ENCODE assay signal across 1 cellular context in the genomic region with DNA sequence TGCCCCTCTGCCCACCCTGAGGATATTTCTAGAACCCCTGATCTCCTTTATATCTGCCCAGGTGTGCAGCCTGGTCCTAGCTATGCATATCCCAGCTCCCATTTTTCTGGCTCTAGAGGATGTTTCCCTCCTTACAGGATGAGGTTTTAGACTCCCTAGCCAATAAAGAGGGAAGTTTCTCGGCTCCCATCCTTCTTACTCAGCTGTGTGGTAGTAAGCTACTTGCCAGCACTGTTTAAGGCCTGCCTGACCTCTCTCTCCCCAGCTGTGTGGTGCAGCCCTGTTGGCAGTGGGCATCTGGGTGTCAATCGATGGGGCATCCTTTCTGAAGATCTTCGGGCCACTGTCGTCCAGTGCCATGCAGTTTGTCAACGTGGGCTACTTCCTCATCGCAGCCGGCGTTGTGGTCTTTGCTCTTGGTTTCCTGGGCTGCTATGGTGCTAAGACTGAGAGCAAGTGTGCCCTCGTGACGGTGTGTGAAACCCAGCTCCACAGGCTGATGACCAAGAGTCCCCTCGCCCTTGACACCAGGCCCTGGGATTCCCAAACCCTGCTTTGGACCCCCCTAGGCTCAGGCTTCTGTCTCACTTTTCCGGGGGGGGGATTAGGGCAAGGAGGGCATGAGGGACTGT.
TF ChIP-seq lines count a peak whose summit lies in the region.

No MANE protein-coding gene starts in this region.

TF ChIP-seq in endothelial cell of umbilical vein, 7 proteins besides CTCF, POLR2A, EP300 and RAD21:
- TF ChIP-seq POLR2AphosphoS5 (IDR thresholded peaks at IDR 0.05; ENCODE audit: insufficient read depth, low read depth, low read length) (no peak), GATA2 (IDR thresholded peaks at IDR 0.05; ENCODE audit: insufficient read depth, insufficient read length, low read depth, low read length) (no peak), JUN (IDR thresholded peaks at IDR 0.05; ENCODE audit: borderline replicate concordance, insufficient read depth, insufficient read length, low read depth) (no peak), MYC (IDR thresholded peaks at IDR 0.05; ENCODE audit: low read depth, low read length) (no peak), EZH2 (IDR thresholded peaks at IDR 0.05; ENCODE audit: borderline replicate concordance, low read depth, low read length, severe bottlenecking) (no peak), FOS (IDR thresholded peaks at IDR 0.05; ENCODE audit: borderline replicate concordance, insufficient read depth, low read length) (no peak)
- TF ChIP-seq, protein P1, sequence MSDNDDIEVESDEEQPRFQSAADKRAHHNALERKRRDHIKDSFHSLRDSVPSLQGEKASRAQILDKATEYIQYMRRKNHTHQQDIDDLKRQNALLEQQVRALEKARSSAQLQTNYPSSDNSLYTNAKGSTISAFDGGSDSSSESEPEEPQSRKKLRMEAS (IDR thresholded peaks at IDR 0.05; ENCODE audit: insufficient read depth, insufficient read length) = no peak
TF ChIP-seq in endothelial cell of umbilical vein: peak in this region for 0.
